Comparison of ENCODE assay signal across 1 cellular context in genomic region chr17:42067371-42068180, GRCh38.
TF ChIP-seq lines count a peak whose summit lies in the region.

No MANE protein-coding gene starts in this region.

TF ChIP-seq in endothelial cell of umbilical vein, 7 proteins besides CTCF, POLR2A, EP300 and RAD21:
- TF ChIP-seq EZH2 (IDR thresholded peaks at IDR 0.05; ENCODE audit: borderline replicate concordance, low read depth, low read length, severe bottlenecking) (no peak), GATA2 (IDR thresholded peaks at IDR 0.05; ENCODE audit: insufficient read depth, insufficient read length, low read depth, low read length) (no peak), FOS (IDR thresholded peaks at IDR 0.05; ENCODE audit: borderline replicate concordance, insufficient read depth, low read length) (no peak)
TF ChIP-seq in endothelial cell of umbilical vein: peak in this region for 0.
